In the genomic region with DNA sequence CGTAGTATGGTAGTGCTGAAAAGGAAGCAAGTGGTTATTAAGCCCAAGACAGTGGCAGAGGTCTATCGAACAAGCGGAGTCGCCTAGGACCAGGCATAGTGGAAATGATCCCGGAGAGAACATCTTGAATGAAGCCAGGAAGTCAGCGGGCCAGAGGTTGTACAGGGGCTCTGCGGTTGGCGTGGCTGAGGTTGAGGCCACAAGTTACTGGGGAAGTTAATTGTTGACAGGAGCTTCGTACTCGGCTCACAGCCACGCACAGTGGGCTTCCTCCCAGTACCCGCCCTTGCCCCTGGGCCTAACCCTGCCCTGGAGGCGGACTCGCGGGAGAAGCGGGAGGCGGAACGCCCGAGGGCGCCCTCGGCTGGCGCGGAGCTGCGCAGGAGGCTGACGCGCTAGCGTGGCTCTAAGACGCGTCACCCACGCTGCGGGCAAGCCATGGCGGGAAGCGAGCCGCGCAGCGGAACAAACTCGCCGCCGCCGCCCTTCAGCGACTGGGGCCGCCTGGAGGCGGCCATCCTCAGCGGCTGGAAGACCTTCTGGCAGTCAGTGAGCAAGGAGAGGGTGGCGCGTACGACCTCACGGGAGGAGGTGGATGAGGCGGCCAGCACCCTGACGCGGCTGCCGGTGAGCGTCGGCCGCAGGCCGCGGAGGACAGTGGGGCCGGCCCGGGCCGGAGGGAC, we compare ENCODE assay signal across 8 cellular contexts. TPM values are rescaled to one million over a fixed set of nuclear protein-coding genes. Genes with fewer than 3 reads are reported as not detected.
A peak's percentile ranks its signal among the peaks of the same experiment; 100 is the strongest.
DNase-seq lines count a peak whose midpoint lies in the region; ATAC-seq and TF ChIP-seq lines count a peak whose summit lies in the region.

A gene with protein sequence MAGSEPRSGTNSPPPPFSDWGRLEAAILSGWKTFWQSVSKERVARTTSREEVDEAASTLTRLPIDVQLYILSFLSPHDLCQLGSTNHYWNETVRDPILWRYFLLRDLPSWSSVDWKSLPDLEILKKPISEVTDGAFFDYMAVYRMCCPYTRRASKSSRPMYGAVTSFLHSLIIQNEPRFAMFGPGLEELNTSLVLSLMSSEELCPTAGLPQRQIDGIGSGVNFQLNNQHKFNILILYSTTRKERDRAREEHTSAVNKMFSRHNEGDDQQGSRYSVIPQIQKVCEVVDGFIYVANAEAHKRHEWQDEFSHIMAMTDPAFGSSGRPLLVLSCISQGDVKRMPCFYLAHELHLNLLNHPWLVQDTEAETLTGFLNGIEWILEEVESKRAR (plus strand): TSS at position 410 of the 683 bp plus-strand sequence. CDS start 29 bp downstream, at position 439.

- H3K4me1 ChIP-seq in left ventricle myocardium inferior: peaks cover 34% of the 10 kb centered on the region
- H3K4me1 ChIP-seq in uterus: no peaks in the 10 kb centered on the region

- peak; percentile 90 for TF ChIP-seq CTCF in GM13977 (IDR thresholded peaks at IDR 0.05; ENCODE audit: extremely low read depth, insufficient read depth, missing control alignments)
- peak; percentile 65 for TF ChIP-seq CTCF in left ventricle myocardium inferior (IDR thresholded peaks at IDR 0.05; ENCODE audit: borderline replicate concordance)
- peak; percentile 53 to 73 (median 58) for TF ChIP-seq CTCF in uterus (IDR thresholded peaks at IDR 0.05)

- no peaks in the 10 kb centered on the region for H3K27me3 ChIP-seq in left ventricle myocardium inferior (ENCODE audit: low read depth)
- no peaks in the 10 kb centered on the region for H3K27me3 ChIP-seq in uterus

- H3K27ac ChIP-seq in left ventricle myocardium inferior (replicated peaks) (peak within 1 kb of the TSS; percentile 96), uterus (peak within 1 kb of the TSS; percentile 90 to 95)

- peak within 1 kb of the TSS; percentile 88 for H3K4me3 ChIP-seq in left ventricle myocardium inferior
- peak within 1 kb of the TSS; percentile 63 to 77 for H3K4me3 ChIP-seq in uterus

- peak; percentile 91 for ATAC-seq in HG02840 (IDR thresholded peaks at IDR 0.05; ENCODE audit: low FRiP score, unreplicated experiment)

- intact Hi-C loops in T-helper 1 cell treated with Interleukin-12 subunit alpha and Interleukin-12 subunit beta and Interleukin-4 antibody, amounts not matched to agents 30 ng/mL and 1 ng/mL, for 36 hours (cut with micrococcal nuclease): loop anchor here (1.0 to 10.0 kb wide), 13 partner anchors 21 to 1631 kb away; a partner anchor contains a TSS
- intact Hi-C loops in left ventricle myocardium inferior (cut with micrococcal nuclease) (no loop called here), uterus (cut with DNase I; ENCODE audit: low total_unique reads) (loop anchor here (10.0 kb wide), 1 partner anchor 60 kb away; no protein-coding TSS in a partner anchor)

- peak; percentile 77 for DNase-seq in GM13977 (ENCODE audit: low spot score)
- peak; percentile 8 for DNase-seq in NCI-H1436 treated with DMSO at 0.1 percent for 48 hours (lab: John Stamatoyannopoulos, UW)
- DNase-seq in amniotic epithelial cell (ENCODE audit: low read depth): peak; percentile 79
- peak; percentile 89 for DNase-seq in left ventricle myocardium inferior
- DNase-seq in putamen (ENCODE audit: low spot score): peak; percentile 83
- DNase-seq in uterus: peak; percentile 75 to 85

- peak in 1 of 2 donors; percentile 60 for TF ChIP-seq POLR2A in uterus (IDR thresholded peaks at IDR 0.05)

- H3K9me3 ChIP-seq in left ventricle myocardium inferior (replicated peaks): no peaks in the 10 kb centered on the region
- no peaks in the 10 kb centered on the region for H3K9me3 ChIP-seq in uterus

- peaks cover 10% of the 10 kb centered on the region for H3K36me3 ChIP-seq in left ventricle myocardium inferior
- H3K36me3 ChIP-seq in uterus: no peaks in the 10 kb centered on the region

- in situ Hi-C loops in GM13977 (cut with MboI; ENCODE audit: low pct_unique_long_range_greater_than_20kb, low sequenced_read_pairs, unreplicated experiment): no loop called here

RNA-seq across cellular contexts. Expression of the gene that starts here (rescaled TPM):
- total RNA-seq in T-helper 1 cell treated with Interleukin-12 subunit alpha and Interleukin-12 subunit beta and Interleukin-4 antibody, amounts not matched to agents 30 ng/mL and 1 ng/mL, for 36 hours: 14.2 and 14.4 TPM in 2 replicates
- total RNA-seq in left ventricle myocardium inferior: 4.3 TPM
- total RNA-seq in uterus: 10 to 100 TPM in 3 of 4 donors, under 1 TPM in 1; 0.59 to 21.8 (median 15.5) TPM

Comparison
In these comparisons a context has a peak if more than half of its experiments do, and no peak if none do; other contexts are left out.
1. Peak in every context shown above with its lines: DNase-seq, ATAC-seq, H3K4me3 ChIP-seq and H3K27ac ChIP-seq.
2. DNase-seq: peak in every context shown above with its lines; median percentile 89 in left ventricle myocardium inferior; 83 in putamen; 80 in uterus; 79 in amniotic epithelial cell; 77 in GM13977; 8 in NCI-H1436 treated with DMSO at 0.1 percent for 48 hours.